In the genomic region with DNA sequence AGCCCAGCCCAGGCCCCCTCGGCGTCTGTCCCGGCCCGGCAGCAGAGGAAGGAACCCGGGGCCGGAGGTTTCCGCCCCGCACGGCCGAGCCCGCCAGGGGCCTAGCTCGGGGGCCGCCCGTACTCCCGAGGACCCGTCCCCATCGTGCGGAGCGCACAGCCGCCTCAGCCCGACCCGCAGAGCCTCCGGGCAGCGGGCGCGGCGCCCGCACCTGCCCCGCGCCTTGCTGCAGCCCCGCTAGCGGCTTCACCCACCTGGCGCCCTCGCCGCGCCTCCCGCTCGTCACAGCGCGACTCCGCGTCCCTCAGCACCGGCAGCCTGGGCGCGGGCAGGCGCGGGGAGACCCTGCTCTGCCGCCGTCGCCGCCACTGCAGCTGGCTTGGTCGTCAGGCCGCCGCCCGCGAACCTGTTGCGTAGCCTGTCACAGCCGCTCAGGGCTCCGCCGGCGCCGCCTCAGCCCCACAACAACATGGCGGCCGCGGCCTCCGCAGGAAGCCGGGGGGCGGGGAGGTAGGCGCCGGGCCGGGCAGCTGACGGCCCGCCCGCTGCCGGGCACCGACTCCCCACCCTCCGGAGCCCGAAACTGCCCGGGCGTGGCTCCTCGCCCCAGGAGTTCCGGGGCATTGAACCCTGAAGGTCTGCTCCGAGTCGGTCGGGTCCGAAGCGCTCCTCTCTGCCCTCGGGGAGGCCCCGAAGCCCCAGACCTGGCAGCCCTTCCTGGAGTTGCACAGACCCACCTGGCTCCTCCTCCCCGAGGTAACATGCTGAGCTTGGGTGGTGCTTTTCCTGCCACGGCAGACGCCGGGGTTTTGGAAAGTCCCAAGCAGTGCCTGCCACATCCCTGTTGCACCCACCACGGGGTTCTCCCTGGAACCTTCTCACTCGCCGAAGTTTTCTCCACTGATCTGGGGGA, we compare ENCODE assay signal across 1 cellular context.
TF ChIP-seq lines count a peak whose summit lies in the region.

Gene ITSN2, minus strand, starts transcription at position 487 of the 913 bp plus-strand sequence. CDS start 32,454 bp downstream, outside the sequence.

TF ChIP-seq in HepG2, 621 proteins besides CTCF, POLR2A, EP300 and RAD21 (continued from another document and continues in another):
- 0 out of 2 replicates have a peak, but pooled peaks have one; percentile 36 for TF ChIP-seq ZNF703 (CRISPR knock-in tag; IDR thresholded peaks at IDR 0.05; ENCODE audit: borderline replicate concordance)
- 0 out of 2 replicates have a peak, but pooled peaks have one; percentile 67 for TF ChIP-seq CENPT (CRISPR knock-in tag; IDR thresholded peaks at IDR 0.05; ENCODE audit: low read depth)
- TF ChIP-seq ARID4A (CRISPR knock-in tag; IDR thresholded peaks at IDR 0.05; ENCODE audit: borderline replicate concordance): peak; percentile 91
- TF ChIP-seq SNAPC5 (CRISPR knock-in tag; IDR thresholded peaks at IDR 0.05; ENCODE audit: borderline replicate concordance): 0 out of 2 replicates have a peak, but pooled peaks have one; percentile 14
- peak; percentile 76 for TF ChIP-seq SP4 (CRISPR knock-in tag; IDR thresholded peaks at IDR 0.05)
- TF ChIP-seq SMYD3 (CRISPR knock-in tag; IDR thresholded peaks at IDR 0.05): no peak
- peak; percentile 77 for TF ChIP-seq ZBTB2 (CRISPR knock-in tag; IDR thresholded peaks at IDR 0.05; ENCODE audit: low read depth)
- peak; percentile 30; the same call in 1 of the 2 replicates for TF ChIP-seq ZBTB42 (CRISPR knock-in tag; IDR thresholded peaks at IDR 0.05)
- TF ChIP-seq ZFP62 (CRISPR knock-in tag; IDR thresholded peaks at IDR 0.05): no peak
- TF ChIP-seq ETV6 (CRISPR knock-in tag; conservative IDR thresholded peaks at IDR 0.05): peak; percentile 81
- no peak for TF ChIP-seq SIN3B (IDR thresholded peaks at IDR 0.05; ENCODE audit: low read length)
- 0 out of 2 replicates have a peak, but pooled peaks have one; percentile 63 for TF ChIP-seq KIAA2018 (CRISPR knock-in tag; IDR thresholded peaks at IDR 0.05; ENCODE audit: borderline replicate concordance)
- TF ChIP-seq ZNF414 (CRISPR knock-in tag; IDR thresholded peaks at IDR 0.05): no peak
- peak; percentile 39; the same call in 1 of the 2 replicates for TF ChIP-seq ZNF891 (CRISPR knock-in tag; IDR thresholded peaks at IDR 0.05)
- TF ChIP-seq MEF2D (CRISPR knock-in tag; IDR thresholded peaks at IDR 0.05): no peak
- peak; percentile 12; the same call in 1 of the 2 replicates for TF ChIP-seq ZFP90 (CRISPR knock-in tag; IDR thresholded peaks at IDR 0.05; ENCODE audit: borderline replicate concordance)
- TF ChIP-seq CREBL2 (CRISPR knock-in tag; IDR thresholded peaks at IDR 0.05; ENCODE audit: borderline replicate concordance): peak; percentile 74; the same call in 1 of the 2 replicates
- peak; percentile 38; the same call in 1 of the 2 replicates for TF ChIP-seq FOXA3 (CRISPR knock-in tag; IDR thresholded peaks at IDR 0.05)
- peak; percentile 62; the same call in 1 of the 2 replicates for TF ChIP-seq IRF2 (CRISPR knock-in tag; IDR thresholded peaks at IDR 0.05)
- peak; percentile 60; the same call in 1 of the 2 replicates for TF ChIP-seq ARNTL (CRISPR knock-in tag; IDR thresholded peaks at IDR 0.05)
- TF ChIP-seq ATF3 (CRISPR knock-in tag; IDR thresholded peaks at IDR 0.05): peak; percentile 42
- TF ChIP-seq NR2C2 (CRISPR knock-in tag; IDR thresholded peaks at IDR 0.05; ENCODE audit: borderline replicate concordance): peak; percentile 73
- TF ChIP-seq, protein P1, sequence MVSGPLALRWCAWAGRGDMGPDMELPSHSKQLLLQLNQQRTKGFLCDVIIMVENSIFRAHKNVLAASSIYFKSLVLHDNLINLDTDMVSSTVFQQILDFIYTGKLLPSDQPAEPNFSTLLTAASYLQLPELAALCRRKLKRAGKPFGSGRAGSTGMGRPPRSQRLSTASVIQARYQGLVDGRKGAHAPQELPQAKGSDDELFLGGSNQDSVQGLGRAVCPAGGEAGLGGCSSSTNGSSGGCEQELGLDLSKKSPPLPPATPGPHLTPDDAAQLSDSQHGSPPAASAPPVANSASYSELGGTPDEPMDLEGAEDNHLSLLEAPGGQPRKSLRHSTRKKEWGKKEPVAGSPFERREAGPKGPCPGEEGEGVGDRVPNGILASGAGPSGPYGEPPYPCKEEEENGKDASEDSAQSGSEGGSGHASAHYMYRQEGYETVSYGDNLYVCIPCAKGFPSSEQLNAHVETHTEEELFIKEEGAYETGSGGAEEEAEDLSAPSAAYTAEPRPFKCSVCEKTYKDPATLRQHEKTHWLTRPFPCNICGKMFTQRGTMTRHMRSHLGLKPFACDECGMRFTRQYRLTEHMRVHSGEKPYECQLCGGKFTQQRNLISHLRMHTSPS (CRISPR knock-in tag; IDR thresholded peaks at IDR 0.05; ENCODE audit: low read depth): peak; percentile 72; the same call in 1 of the 2 replicates
- 0 out of 2 replicates have a peak, but pooled peaks have one; percentile 78 for TF ChIP-seq ZNF713 (CRISPR knock-in tag; IDR thresholded peaks at IDR 0.05)
- TF ChIP-seq ZSCAN21 (CRISPR knock-in tag; IDR thresholded peaks at IDR 0.05; ENCODE audit: borderline replicate concordance): peak; percentile 86; the same call in 1 of the 2 replicates
- peak; percentile 89 for TF ChIP-seq CREB3 (CRISPR knock-in tag; IDR thresholded peaks at IDR 0.05)
- TF ChIP-seq ZMAT3 (CRISPR knock-in tag; conservative IDR thresholded peaks at IDR 0.05): peak; percentile 32
- no peak for TF ChIP-seq PAF1 (CRISPR knock-in tag; IDR thresholded peaks at IDR 0.05)
- TF ChIP-seq DNMT1 (CRISPR knock-in tag; IDR thresholded peaks at IDR 0.05): peak; percentile 96
- TF ChIP-seq ZNF761 (CRISPR knock-in tag; conservative IDR thresholded peaks at IDR 0.05): peak; percentile 65; the same call in 1 of the 2 replicates
- peak; percentile 39 for TF ChIP-seq CEBPG (CRISPR knock-in tag; IDR thresholded peaks at IDR 0.05)
- no peak for TF ChIP-seq ZBTB21 (CRISPR knock-in tag; IDR thresholded peaks at IDR 0.05)
- TF ChIP-seq KDM5A (IDR thresholded peaks at IDR 0.05; ENCODE audit: borderline replicate concordance, low read length): peak; percentile 45; the same call in 1 of the 2 replicates
- peak; percentile 61 for TF ChIP-seq PHF5A (CRISPR knock-in tag; IDR thresholded peaks at IDR 0.05; ENCODE audit: low read depth, unreplicated experiment)
- peak; percentile 44 for TF ChIP-seq ELF3 (CRISPR knock-in tag; IDR thresholded peaks at IDR 0.05)
- peak; percentile 98 for TF ChIP-seq ZFX (CRISPR knock-in tag; IDR thresholded peaks at IDR 0.05; ENCODE audit: low read depth)
- 0 out of 2 replicates have a peak, but pooled peaks have one; percentile 26 for TF ChIP-seq NCOA1 (CRISPR knock-in tag; IDR thresholded peaks at IDR 0.05)
